ENCODE assay signal across 1 cellular context in genomic region chr12:106125351-106126085, GRCh38.
A peak's percentile ranks its signal among the peaks of the same experiment; 100 is the strongest.
TF ChIP-seq lines count a peak whose summit lies in the region.

No MANE protein-coding gene starts in this region.

TF ChIP-seq in HEK293, 187 proteins besides CTCF, POLR2A, EP300 and RAD21 (continued from another document):
- TF ChIP-seq ZFP37 (tag by site-specific recombination; IDR thresholded peaks at IDR 0.05) (no peak), ZNF777 (tag by site-specific recombination; IDR thresholded peaks at IDR 0.05; ENCODE audit: borderline replicate concordance) (no peak), ZNF433 (tag by site-specific recombination; IDR thresholded peaks at IDR 0.05; ENCODE audit: low read depth) (no peak), YY2 (tag by site-specific recombination; IDR thresholded peaks at IDR 0.05) (no peak), TCF7L2 (IDR thresholded peaks at IDR 0.05; ENCODE audit: borderline replicate concordance, low read depth, low read length) (no peak), ZBTB17 (tag by site-specific recombination; IDR thresholded peaks at IDR 0.05) (0 out of 2 replicates have a peak, but pooled peaks have one; percentile 13), ZNF24 (tag by site-specific recombination; IDR thresholded peaks at IDR 0.05) (no peak), KLF8 (tag by site-specific recombination; IDR thresholded peaks at IDR 0.05) (no peak), ZNF157 (tag by site-specific recombination; IDR thresholded peaks at IDR 0.05) (no peak)
- TF ChIP-seq, protein P1, sequence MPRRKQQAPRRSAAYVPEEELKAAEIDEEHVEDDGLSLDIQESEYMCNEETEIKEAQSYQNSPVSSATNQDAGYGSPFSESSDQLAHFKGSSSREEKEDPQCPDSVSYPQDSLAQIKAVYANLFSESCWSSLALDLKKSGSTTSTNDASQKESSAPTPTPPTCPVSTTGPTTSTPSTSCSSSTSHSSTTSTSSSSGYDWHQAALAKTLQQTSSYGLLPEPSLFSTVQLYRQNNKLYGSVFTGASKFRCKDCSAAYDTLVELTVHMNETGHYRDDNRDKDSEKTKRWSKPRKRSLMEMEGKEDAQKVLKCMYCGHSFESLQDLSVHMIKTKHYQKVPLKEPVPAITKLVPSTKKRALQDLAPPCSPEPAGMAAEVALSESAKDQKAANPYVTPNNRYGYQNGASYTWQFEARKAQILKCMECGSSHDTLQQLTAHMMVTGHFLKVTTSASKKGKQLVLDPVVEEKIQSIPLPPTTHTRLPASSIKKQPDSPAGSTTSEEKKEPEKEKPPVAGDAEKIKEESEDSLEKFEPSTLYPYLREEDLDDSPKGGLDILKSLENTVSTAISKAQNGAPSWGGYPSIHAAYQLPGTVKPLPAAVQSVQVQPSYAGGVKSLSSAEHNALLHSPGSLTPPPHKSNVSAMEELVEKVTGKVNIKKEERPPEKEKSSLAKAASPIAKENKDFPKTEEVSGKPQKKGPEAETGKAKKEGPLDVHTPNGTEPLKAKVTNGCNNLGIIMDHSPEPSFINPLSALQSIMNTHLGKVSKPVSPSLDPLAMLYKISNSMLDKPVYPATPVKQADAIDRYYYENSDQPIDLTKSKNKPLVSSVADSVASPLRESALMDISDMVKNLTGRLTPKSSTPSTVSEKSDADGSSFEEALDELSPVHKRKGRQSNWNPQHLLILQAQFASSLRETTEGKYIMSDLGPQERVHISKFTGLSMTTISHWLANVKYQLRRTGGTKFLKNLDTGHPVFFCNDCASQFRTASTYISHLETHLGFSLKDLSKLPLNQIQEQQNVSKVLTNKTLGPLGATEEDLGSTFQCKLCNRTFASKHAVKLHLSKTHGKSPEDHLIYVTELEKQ (tag by site-specific recombination; IDR thresholded peaks at IDR 0.05; ENCODE audit: borderline replicate concordance) = no peak
